ENCODE assay signal across 22 cellular contexts in genomic region chrX:2967584-2967983, GRCh38. TPM values are rescaled to one million over a fixed set of nuclear protein-coding genes. Genes with fewer than 3 reads are reported as not detected.
DNase-seq lines count a peak whose midpoint lies in the region; ATAC-seq, FAIRE-seq and TF ChIP-seq lines count a peak whose summit lies in the region.
"Had no signal": no experiment of that assay in that cellular context is flagged by ENCODE, and none has a peak within 500 bp of the region (broad histone marks: within the 10 kb centered on the region; RNA-seq: fewer than 3 reads in every experiment).

No MANE protein-coding gene starts in this region.

- H3K36me3 Mint-ChIP-seq in astrocyte (ENCODE audit: low read depth, unreplicated experiment), result no peaks in the 10 kb centered on the region
- H3K36me3 Mint-ChIP-seq: CD8-positive, alpha-beta T cell had no signal

- peaks cover 3% of the 10 kb centered on the region for H3F3A ChIP-seq in SK-N-SH (replicated peaks; ENCODE audit: insufficient read depth)

- no peak overlapping the region for H3K18ac ChIP-seq in mesenchymal stem cell (ENCODE audit: low read depth in 1 of 2, low read length in 2 of 2)

- peaks cover 5% of the 10 kb centered on the region for H3K4me1 Mint-ChIP-seq in astrocyte (ENCODE audit: low read depth, unreplicated experiment)

- no peak overlapping the region for H3K4me3 Mint-ChIP-seq in astrocyte (ENCODE audit: unreplicated experiment)

- no peaks in the 10 kb centered on the region for H3K79me1 ChIP-seq in mesenchymal stem cell (replicated peaks; ENCODE audit: low read length, poor library complexity, severe bottlenecking)

- no peak overlapping the region for H4K91ac ChIP-seq in mesenchymal stem cell (ENCODE audit: low read length)

- no peak overlapping the region for H3K27ac Mint-ChIP-seq in astrocyte (ENCODE audit: unreplicated experiment)
- H3K27ac Mint-ChIP-seq: CD8-positive, alpha-beta T cell had no signal

- no peak overlapping the region for H2AK5ac ChIP-seq in mesenchymal stem cell (ENCODE audit: low read length, severe bottlenecking)

- H4K8ac ChIP-seq in mesenchymal stem cell (ENCODE audit: low read length), result no peak overlapping the region

- peak overlapping the region in 1 of 2 experiments; percentile 50; a peak in 2 of 4 replicates for H3K4me3 ChIP-seq in SK-N-SH (ENCODE audit: low read depth in 2 of 2, low read length in 1 of 2)
- H3K4me3 ChIP-seq in astrocyte (ENCODE audit: insufficient read depth, low read depth, low read length), result peak overlapping the region; percentile 51
- H3K4me3 ChIP-seq in mesenchymal stem cell (ENCODE audit: insufficient read depth in 1 of 2, low read depth in 1 of 2, low read length in 2 of 2), result peak overlapping the region in 1 of 2 experiments; percentile 73
- H3K4me3 ChIP-seq in thoracic aorta, result peak overlapping the region; percentile 64
- H3K4me3 ChIP-seq: HAP-1, prostate gland had no signal

- peak overlapping the region; percentile 74 for H3K4me2 ChIP-seq in SK-N-SH
- peak overlapping the region; percentile 84 for H3K4me2 ChIP-seq in astrocyte (ENCODE audit: low read length)
- H3K4me2 ChIP-seq in mesenchymal stem cell (ENCODE audit: low read length, poor library complexity, severe bottlenecking), result no peak overlapping the region

- no peak overlapping the region for H3K23ac ChIP-seq in mesenchymal stem cell (ENCODE audit: low read length in 2 of 2)

- H2BK12ac ChIP-seq in mesenchymal stem cell (ENCODE audit: low read length in 2 of 2), result no peak overlapping the region

- TF ChIP-seq RAD21 in SK-N-SH (IDR thresholded peaks at IDR 0.05; ENCODE audit: low read length), result no peak

- DNase-seq in SK-N-SH, result no peak
- no peak for DNase-seq in astrocyte (ENCODE audit: low read depth)
- DNase-seq in mesenchymal stem cell, result no peak
- DNase-seq in thoracic aorta (ENCODE audit: low spot score), result no peak
- no peak for DNase-seq in 8988T
- no peak for DNase-seq in NCI-H1092 (lab: John Stamatoyannopoulos, UW)
- DNase-seq in KG1 (lab: John Stamatoyannopoulos, UW), result no peak
- DNase-seq: activated CD8-positive, alpha-beta memory T cell treated with anti-CD3 and anti-CD28 coated beads for 24 hours; activated effector memory CD4-positive, alpha-beta T cell treated with Interleukin-2 at 50 U/mL for 16 hours; CD8-positive, alpha-beta T cell; NCI-H2107; NCI-H774; SW 1271; WERI-Rb-1 had no signal

- FAIRE-seq in astrocyte (lab: Jason Lieb, UNC), result peak; percentile 29

- H3K14ac ChIP-seq in mesenchymal stem cell (ENCODE audit: low read length in 2 of 2), result no peak overlapping the region

- no peak overlapping the region for H2BK120ac ChIP-seq in mesenchymal stem cell (ENCODE audit: low read depth, low read length)

- H2BK15ac ChIP-seq in mesenchymal stem cell (ENCODE audit: low read depth, poor library complexity, severe bottlenecking), result no peak overlapping the region

- no peaks in the 10 kb centered on the region for H3K9me2 ChIP-seq in SK-N-SH

- H3K36me3 ChIP-seq in SK-N-SH (replicated peaks in 1 of 2; ENCODE audit: control insufficient read depth in 1 of 2, insufficient read depth in 2 of 2, low read length in 1 of 2) (no peaks in the 10 kb centered on the region), astrocyte (ENCODE audit: insufficient read depth, low read length) (no peaks in the 10 kb centered on the region), mesenchymal stem cell (ENCODE audit: control insufficient read depth in 1 of 2, insufficient read depth in 2 of 2, low read depth in 1 of 2, low read length in 2 of 2) (no peaks in the 10 kb centered on the region), thoracic aorta (no peaks in the 10 kb centered on the region)
- H3K36me3 ChIP-seq: ascending aorta, HAP-1, prostate gland, WERI-Rb-1 had no signal

- H3K9ac ChIP-seq in SK-N-SH, result no peak overlapping the region
- peak overlapping the region; percentile 53 for H3K9ac ChIP-seq in astrocyte (ENCODE audit: low read length)
- peak overlapping the region; percentile 45 for H3K9ac ChIP-seq in mesenchymal stem cell (ENCODE audit: low read length)

- H3K27me3 Mint-ChIP-seq in astrocyte (ENCODE audit: low read depth, unreplicated experiment), result no peaks in the 10 kb centered on the region

- H2AFZ ChIP-seq in SK-N-SH (ENCODE audit: low read depth), result peak overlapping the region; percentile 30
- H2AFZ ChIP-seq in astrocyte (ENCODE audit: low read depth, low read length), result no peak overlapping the region
- no peak overlapping the region for H2AFZ ChIP-seq in mesenchymal stem cell (ENCODE audit: low read depth, low read length)

- no peaks in the 10 kb centered on the region for H3K27me3 ChIP-seq in SK-N-SH (ENCODE audit: insufficient read depth)
- H3K27me3 ChIP-seq in astrocyte (ENCODE audit: insufficient read depth, low read length), result no peaks in the 10 kb centered on the region
- peaks cover 0 to 11% of the 10 kb centered on the region in 2 experiments for H3K27me3 ChIP-seq in mesenchymal stem cell (ENCODE audit: control insufficient read depth in 1 of 2, insufficient read depth in 1 of 2, low read length in 2 of 2)
- H3K27me3 ChIP-seq in thoracic aorta (replicated peaks; ENCODE audit: insufficient read depth), result no peaks in the 10 kb centered on the region
- H3K27me3 ChIP-seq: ascending aorta had no signal

- H4K20me1 ChIP-seq in SK-N-SH (ENCODE audit: insufficient read depth), result no peaks in the 10 kb centered on the region
- no peaks in the 10 kb centered on the region for H4K20me1 ChIP-seq in astrocyte (ENCODE audit: insufficient read depth, low read length)

- H3K79me2 ChIP-seq in SK-N-SH (ENCODE audit: insufficient read depth) (no peaks in the 10 kb centered on the region), astrocyte (ENCODE audit: insufficient read depth, low read length) (no peaks in the 10 kb centered on the region)

- TF ChIP-seq EP300 in SK-N-SH (IDR thresholded peaks at IDR 0.05; ENCODE audit: borderline replicate concordance in 1 of 2, low read depth in 1 of 2, low read length in 1 of 2), result no peak

- POLR2A ChIA-PET in SK-N-SH (lab: Yijun Ruan, JAX), result no interaction called here

- WGBS in SK-N-SH (ENCODE audit: low lambda C conversion rate), result 59% methylated on average over 14 of the region's 14 CpGs
- 94% methylated on average over 11 of the region's 14 CpGs for WGBS in mesenchymal stem cell

- H3K9me3 Mint-ChIP-seq in astrocyte (ENCODE audit: unreplicated experiment), result no peaks in the 10 kb centered on the region
- H3K9me3 Mint-ChIP-seq: CD8-positive, alpha-beta T cell had no signal

- ATAC-seq in SK-N-SH treated with all-trans-retinoic acid at 6 μM for 48 hours, result no peak
- no peak for ATAC-seq in thoracic aorta (ENCODE audit: insufficient number of reproducible peaks, low FRiP score, low read depth)
- ATAC-seq: CD8-positive, alpha-beta T cell; Panc1 had no signal

- TF ChIP-seq CTCF in SK-N-SH (IDR thresholded peaks at IDR 0.05) (no peak), astrocyte (IDR thresholded peaks at IDR 0.05; ENCODE audit: insufficient read depth, low read depth, low read length) (no peak), thoracic aorta (IDR thresholded peaks at IDR 0.05) (no peak)

- CTCF ChIA-PET in SK-N-SH (lab: Yijun Ruan, JAX), result no interaction called here

- 0 out of 4 replicates have a peak, but pooled peaks cover 0 to 3% of the 10 kb centered on the region in 2 experiments for H3K4me1 ChIP-seq in SK-N-SH (ENCODE audit: control insufficient read depth in 1 of 2, insufficient read depth in 2 of 2, low read depth in 1 of 2, low read length in 1 of 2)
- peaks cover 16% of the 10 kb centered on the region for H3K4me1 ChIP-seq in astrocyte (ENCODE audit: insufficient read depth, low read length)
- peaks cover 4% of the 10 kb centered on the region for H3K4me1 ChIP-seq in mesenchymal stem cell (ENCODE audit: control insufficient read depth, insufficient read depth, low read depth, low read length)
- H3K4me1 ChIP-seq in thoracic aorta (ENCODE audit: control insufficient read depth in 1 of 2, low read depth in 2 of 2), result no peaks in the 10 kb centered on the region
- H3K4me1 ChIP-seq: prostate gland had no signal

- H2BK5ac ChIP-seq in mesenchymal stem cell (ENCODE audit: low read depth, low read length, poor library complexity, severe bottlenecking), result no peak overlapping the region

- H3K9me3 ChIP-seq in SK-N-SH (no peaks in the 10 kb centered on the region), astrocyte (ENCODE audit: insufficient read depth, low read depth, low read length) (no peaks in the 10 kb centered on the region), mesenchymal stem cell (ENCODE audit: control insufficient read depth, low read length) (peaks cover 4% of the 10 kb centered on the region), thoracic aorta (no peaks in the 10 kb centered on the region)
- H3K9me3 ChIP-seq: ascending aorta, HAP-1, prostate gland had no signal

- H3K27ac ChIP-seq in SK-N-SH (ENCODE audit: low read depth in 2 of 2, low read length in 1 of 2) (no peak overlapping the region), astrocyte (ENCODE audit: low read depth, low read length) (no peak overlapping the region), mesenchymal stem cell (ENCODE audit: low read length, poor library complexity, severe bottlenecking) (no peak overlapping the region), thoracic aorta (no peak overlapping the region)
- H3K27ac ChIP-seq: ascending aorta, prostate gland, WERI-Rb-1 had no signal

- no peak overlapping the region for H3K4ac ChIP-seq in mesenchymal stem cell (ENCODE audit: low read depth in 1 of 2, low read length in 2 of 2)

TF ChIP-seq in SK-N-SH treated with all-trans-retinoic acid at 6 μM for 48 hours, 23 proteins besides CTCF, POLR2A, EP300 and RAD21 (continues in another document):
- TF ChIP-seq SNAI2 (CRISPR knock-in tag; IDR thresholded peaks at IDR 0.05), result no peak

RNA-seq across cellular contexts. Expression of gene ARSD, which starts 38.4 kb away (rescaled TPM):
- 19.8 and 20.0 TPM in 2 replicates for polyA plus RNA-seq in SK-N-SH (2012; rRNA removed)
- polyA plus RNA-seq in SK-N-SH (2012; cell fraction: cytosol; rRNA removed), result 14.9 and 15.9 TPM in 2 replicates
- polyA plus RNA-seq in SK-N-SH (2012; cell fraction: nucleus; rRNA removed), result 23.4 and 30.9 TPM in 2 replicates
- total RNA-seq in astrocyte, result 7.3 and 9.2 TPM in 2 replicates
- polyA plus RNA-seq in mesenchymal stem cell (2013, experiment 1 of 2), result 10.0 TPM
- 9.5 TPM for polyA plus RNA-seq in mesenchymal stem cell (2013, experiment 2 of 2)
- total RNA-seq in thoracic aorta, result 10 to 100 TPM; 13.2 to 25.3 TPM

RNA-seq across cellular contexts. Expression of gene ARSH, which starts 38.8 kb away (rescaled TPM):
- polyA plus RNA-seq in SK-N-SH (2012; rRNA removed), result not detected in 2 replicates
- not detected in 2 replicates for polyA plus RNA-seq in SK-N-SH (2012; cell fraction: cytosol; rRNA removed)
- 0.04 TPM in 1 of 2 replicates, not detected in the other for polyA plus RNA-seq in SK-N-SH (2012; cell fraction: nucleus; rRNA removed)
- not detected in 2 replicates for total RNA-seq in astrocyte
- polyA plus RNA-seq in mesenchymal stem cell (2013, experiment 1 of 2), result not detected
- polyA plus RNA-seq in mesenchymal stem cell (2013, experiment 2 of 2), result not detected
- not detected for total RNA-seq in thoracic aorta
- total RNA-seq: A172; ascending aorta; CD8-positive, alpha-beta T cell; fibroblast of lung; prostate gland; subcutaneous adipose tissue had no signal
- polyA plus RNA-seq: fibroblast of lung had no signal
